Comparison of ENCODE assay signal across 15 cellular contexts in the genomic region with DNA sequence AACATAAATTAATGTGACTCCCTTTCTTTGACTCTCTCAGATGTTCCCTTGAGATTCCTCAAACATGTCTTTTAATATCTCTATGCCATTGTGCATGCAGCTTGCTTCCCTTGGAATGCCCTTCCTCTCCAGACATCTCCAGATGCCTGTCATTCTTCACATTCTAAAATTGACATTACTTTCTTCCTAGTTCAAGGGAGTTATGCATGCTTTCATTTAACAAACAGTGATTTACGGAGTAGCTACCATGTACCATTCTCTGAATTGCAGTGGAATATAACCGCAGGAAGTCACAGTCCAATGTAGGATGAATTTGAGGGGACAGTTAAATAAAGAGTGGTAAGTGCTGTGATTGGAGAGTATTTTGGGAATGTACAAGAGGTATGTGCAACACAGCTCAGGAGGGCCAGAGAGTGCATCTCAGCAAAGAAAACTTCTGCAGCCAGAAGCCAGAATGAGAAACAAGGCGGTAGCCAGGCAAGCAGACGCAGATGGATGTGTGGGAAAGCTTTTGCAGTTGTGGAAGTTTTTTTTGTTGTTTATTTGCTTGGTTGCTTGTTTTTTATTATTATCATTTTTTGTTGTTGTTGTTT. TPM values are rescaled to one million over a fixed set of nuclear protein-coding genes. Genes with fewer than 3 reads are reported as not detected.
DNase-seq lines count a peak whose midpoint lies in the region; ATAC-seq and TF ChIP-seq lines count a peak whose summit lies in the region.
"Had no signal": no experiment of that assay in that cellular context is flagged by ENCODE, and none has a peak within 500 bp of the region (broad histone marks: within the 10 kb centered on the region; RNA-seq: fewer than 3 reads in every experiment).

No MANE protein-coding gene starts in this region.

- BruUV-seq in PC-3 (replicated peaks; lab: Mats Ljungman, UMichigan): no TSS peak

- no peak overlapping the region for H2BK5ac ChIP-seq in mesenchymal stem cell (ENCODE audit: low read depth, low read length, poor library complexity, severe bottlenecking)

- no peak overlapping the region for H2BK15ac ChIP-seq in mesenchymal stem cell (ENCODE audit: low read depth, poor library complexity, severe bottlenecking)

- no peaks in the 10 kb centered on the region for H3F3A ChIP-seq in PC-3 (ENCODE audit: low read length, unreplicated experiment)

- no peak overlapping the region for H4K91ac ChIP-seq in mesenchymal stem cell (ENCODE audit: low read length)

- CTCF ChIA-PET in PC-3 (lab: Charles Lee): interaction anchor here (0.8 kb wide), 1 partner anchor 95 kb away, joined by 4 read pairs; no protein-coding TSS in a partner anchor

- no peak for TF ChIP-seq CTCF in PC-3 (conservative IDR thresholded peaks at IDR 0.05; ENCODE audit: low read depth, low read length)

- H3K27me3 ChIP-seq in PC-3 (ENCODE audit: low read length) (no peaks in the 10 kb centered on the region), mesenchymal stem cell (ENCODE audit: control insufficient read depth in 1 of 2, insufficient read depth in 1 of 2, low read length in 2 of 2) (no peaks in the 10 kb centered on the region), SJCRH30 (no peaks in the 10 kb centered on the region)
- H3K27me3 ChIP-seq: tibial artery had no signal

- no peaks in the 10 kb centered on the region for H3K79me2 ChIP-seq in PC-3 (ENCODE audit: low read length)

- H3K4ac ChIP-seq in mesenchymal stem cell (ENCODE audit: low read depth in 1 of 2, low read length in 2 of 2): no peak overlapping the region

- no peak overlapping the region for H3K23ac ChIP-seq in mesenchymal stem cell (ENCODE audit: low read length in 2 of 2)

- H3K18ac ChIP-seq in mesenchymal stem cell (ENCODE audit: low read depth in 1 of 2, low read length in 2 of 2): no peak overlapping the region

- H2BK120ac ChIP-seq in mesenchymal stem cell (ENCODE audit: low read depth, low read length): no peak overlapping the region

- no peak overlapping the region for H2AFZ ChIP-seq in PC-3 (ENCODE audit: low read length)
- H2AFZ ChIP-seq in mesenchymal stem cell (ENCODE audit: low read depth, low read length): no peak overlapping the region

- peak overlapping the region; percentile 20 for H3K4me2 ChIP-seq in PC-3 (ENCODE audit: low read length)
- H3K4me2 ChIP-seq in mesenchymal stem cell (ENCODE audit: low read length, poor library complexity, severe bottlenecking): peak overlapping the region; percentile 31

- POLR2A ChIA-PET in PC-3 (lab: Charles Lee; ENCODE audit: unreplicated experiment): no interaction called here

- no peaks in the 10 kb centered on the region for H3K36me3 Mint-ChIP-seq in activated naive CD8-positive, alpha-beta T cell treated with anti-CD3 and anti-CD28 coated beads for 36 hours
- H3K36me3 Mint-ChIP-seq: activated naive CD4-positive, alpha-beta T cell treated with anti-CD3 and anti-CD28 coated beads, Interleukin-2, amount 50 U/mL, for 24 hours had no signal

- H4K20me1 ChIP-seq in PC-3 (ENCODE audit: low read length): no peaks in the 10 kb centered on the region

- DNase-seq in AG20443 (ENCODE audit: low spot score): peak; percentile 17
- no peak for DNase-seq in PC-3
- DNase-seq in dermis blood vessel endothelial cell: peak; percentile 54
- DNase-seq in mesenchymal stem cell: peak; percentile 50
- DNase-seq in activated naive CD8-positive, alpha-beta T cell treated with anti-CD3 and anti-CD28 coated beads for 36 hours: no peak
- DNase-seq in T-helper 1 cell: no peak
- DNase-seq in NCI-H1417 treated with DMSO at 0.1 percent for 48 hours (lab: John Stamatoyannopoulos, UW): no peak
- DNase-seq in SJCRH30: no peak
- DNase-seq: DMS153, midbrain, NCI-H1092, NCI-H2171 treated with DMSO at 0.1 percent for 48 hours, tibial artery had no signal

- no peak for ATAC-seq in PC-3

- peaks cover 33% of the 10 kb centered on the region for H3K27me3 Mint-ChIP-seq in activated naive CD8-positive, alpha-beta T cell treated with anti-CD3 and anti-CD28 coated beads for 36 hours

- WGBS in mesenchymal stem cell: 19% methylated on average over 4 of the region's 4 CpGs

- no peaks in the 10 kb centered on the region for H3K9me2 ChIP-seq in PC-3 (replicated peaks; ENCODE audit: low read length)

- no peak overlapping the region for H2BK12ac ChIP-seq in mesenchymal stem cell (ENCODE audit: low read length in 2 of 2)

- no peak overlapping the region for H2AK5ac ChIP-seq in mesenchymal stem cell (ENCODE audit: low read length, severe bottlenecking)

- H3K27ac ChIP-seq in PC-3 (ENCODE audit: low read length): no peak overlapping the region
- H3K27ac ChIP-seq in mesenchymal stem cell (ENCODE audit: low read length, poor library complexity, severe bottlenecking): peak overlapping the region; percentile 89
- no peak overlapping the region for H3K27ac ChIP-seq in SJCRH30
- H3K27ac ChIP-seq: tibial artery had no signal

- H3K4me1 Mint-ChIP-seq in activated naive CD8-positive, alpha-beta T cell treated with anti-CD3 and anti-CD28 coated beads for 36 hours: peaks cover 4% of the 10 kb centered on the region
- H3K4me1 Mint-ChIP-seq: activated naive CD4-positive, alpha-beta T cell treated with anti-CD3 and anti-CD28 coated beads, Interleukin-2, amount 50 U/mL, for 24 hours had no signal

- no peak overlapping the region for H4K8ac ChIP-seq in mesenchymal stem cell (ENCODE audit: low read length)

- H3K36me3 ChIP-seq in PC-3 (ENCODE audit: low read depth, low read length): no peaks in the 10 kb centered on the region
- no peaks in the 10 kb centered on the region for H3K36me3 ChIP-seq in mesenchymal stem cell (ENCODE audit: control insufficient read depth in 1 of 2, insufficient read depth in 2 of 2, low read depth in 1 of 2, low read length in 2 of 2)
- H3K36me3 ChIP-seq in SJCRH30: no peaks in the 10 kb centered on the region
- H3K36me3 ChIP-seq: tibial artery had no signal

- intact Hi-C loops in PC-3 (cut with micrococcal nuclease): loop anchor here (5.0 kb wide), 1 partner anchor 36 kb away; a partner anchor contains a TSS

- H3K9ac ChIP-seq in PC-3 (ENCODE audit: low read length) (no peak overlapping the region), mesenchymal stem cell (ENCODE audit: low read length) (peak overlapping the region; percentile 5)

- H3K4me3 Mint-ChIP-seq in activated naive CD8-positive, alpha-beta T cell treated with anti-CD3 and anti-CD28 coated beads for 36 hours: no peak overlapping the region
- H3K4me3 Mint-ChIP-seq: activated naive CD4-positive, alpha-beta T cell treated with anti-CD3 and anti-CD28 coated beads, Interleukin-2, amount 50 U/mL, for 24 hours had no signal

- no peak overlapping the region for H3K4me3 ChIP-seq in PC-3 (ENCODE audit: low read length)
- no peak overlapping the region for H3K4me3 ChIP-seq in mesenchymal stem cell (ENCODE audit: insufficient read depth in 1 of 2, low read depth in 1 of 2, low read length in 2 of 2)
- H3K4me3 ChIP-seq in SJCRH30: no peak overlapping the region
- H3K4me3 ChIP-seq: tibial artery had no signal

- H3K14ac ChIP-seq in mesenchymal stem cell (ENCODE audit: low read length in 2 of 2): no peak overlapping the region

- H3K4me1 ChIP-seq in PC-3 (ENCODE audit: insufficient read depth, low read length) (peaks cover 44% of the 10 kb centered on the region), mesenchymal stem cell (ENCODE audit: control insufficient read depth, insufficient read depth, low read depth, low read length) (peaks cover 6% of the 10 kb centered on the region), SJCRH30 (no peaks in the 10 kb centered on the region)
- H3K4me1 ChIP-seq: tibial artery had no signal

- H3K27ac Mint-ChIP-seq in activated naive CD8-positive, alpha-beta T cell treated with anti-CD3 and anti-CD28 coated beads for 36 hours: no peak overlapping the region
- H3K27ac Mint-ChIP-seq: activated naive CD4-positive, alpha-beta T cell treated with anti-CD3 and anti-CD28 coated beads, Interleukin-2, amount 50 U/mL, for 24 hours had no signal

- no peaks in the 10 kb centered on the region for H3K9me3 Mint-ChIP-seq in activated naive CD8-positive, alpha-beta T cell treated with anti-CD3 and anti-CD28 coated beads for 36 hours
- H3K9me3 Mint-ChIP-seq: activated naive CD4-positive, alpha-beta T cell treated with anti-CD3 and anti-CD28 coated beads, Interleukin-2, amount 50 U/mL, for 24 hours had no signal

- H3K9me3 ChIP-seq in PC-3 (ENCODE audit: low read length) (no peaks in the 10 kb centered on the region), mesenchymal stem cell (ENCODE audit: control insufficient read depth, low read length) (no peaks in the 10 kb centered on the region), SJCRH30 (replicated peaks) (no peaks in the 10 kb centered on the region)
- H3K9me3 ChIP-seq: tibial artery had no signal

- H3K79me1 ChIP-seq in mesenchymal stem cell (replicated peaks; ENCODE audit: low read length, poor library complexity, severe bottlenecking): no peaks in the 10 kb centered on the region

RNA-seq across cellular contexts. Expression of a gene that starts 18.7 kb away (rescaled TPM):
- total RNA-seq in PC-3 (2014; rRNA removed): 0.07 and 0.69 TPM in 2 replicates
- 5.0 and 7.3 TPM in 2 replicates for total RNA-seq in dermis blood vessel endothelial cell
- 0.44 TPM for polyA plus RNA-seq in mesenchymal stem cell (2013, experiment 1 of 2)
- polyA plus RNA-seq in mesenchymal stem cell (2013, experiment 2 of 2): 0.47 TPM
- total RNA-seq in activated naive CD8-positive, alpha-beta T cell treated with anti-CD3 and anti-CD28 coated beads for 36 hours: not detected
- not detected in 2 replicates for total RNA-seq in SJCRH30 (2014; rRNA removed; shearing (Covaris generic))
- total RNA-seq: posterior vena cava had no signal

RNA-seq across cellular contexts. Expression of a gene that starts 36.2 kb away (rescaled TPM):
- total RNA-seq in PC-3 (2014; rRNA removed) (6.5 and 7.3 TPM in 2 replicates), dermis blood vessel endothelial cell (650 and 1,055 TPM in 2 replicates)
- polyA plus RNA-seq in mesenchymal stem cell (2013, experiment 1 of 2): 183 TPM
- 181 TPM for polyA plus RNA-seq in mesenchymal stem cell (2013, experiment 2 of 2)
- not detected for total RNA-seq in activated naive CD8-positive, alpha-beta T cell treated with anti-CD3 and anti-CD28 coated beads for 36 hours
- not detected in 2 replicates for total RNA-seq in SJCRH30 (2014; rRNA removed; shearing (Covaris generic))

RNA-seq across cellular contexts. Expression of a gene that starts 37.0 kb away (rescaled TPM):
- total RNA-seq in PC-3 (2014; rRNA removed) (not detected in 2 replicates), dermis blood vessel endothelial cell (not detected in 2 replicates)
- 0.03 TPM for polyA plus RNA-seq in mesenchymal stem cell (2013, experiment 1 of 2)
- polyA plus RNA-seq in mesenchymal stem cell (2013, experiment 2 of 2): 0.01 TPM
- total RNA-seq in activated naive CD8-positive, alpha-beta T cell treated with anti-CD3 and anti-CD28 coated beads for 36 hours: under 1 TPM in 1 of 2 experiments, not detected in 1; 0.14 TPM
- total RNA-seq in SJCRH30 (2014; rRNA removed; shearing (Covaris generic)): not detected in 2 replicates

RNA-seq across cellular contexts. Expression of a gene that starts 56.2 kb away (rescaled TPM):
- total RNA-seq in PC-3 (2014; rRNA removed) (not detected in 2 replicates), dermis blood vessel endothelial cell (not detected in 2 replicates)
- not detected for polyA plus RNA-seq in mesenchymal stem cell (2013, experiment 1 of 2)
- not detected for polyA plus RNA-seq in mesenchymal stem cell (2013, experiment 2 of 2)
- total RNA-seq in activated naive CD8-positive, alpha-beta T cell treated with anti-CD3 and anti-CD28 coated beads for 36 hours: not detected
- not detected in 2 replicates for total RNA-seq in SJCRH30 (2014; rRNA removed; shearing (Covaris generic))

Comparison
In these comparisons a context has a peak if more than half of its experiments do, and no peak if none do; other contexts are left out.
1. DNase-seq: peak in AG20443 (single experiment), dermis blood vessel endothelial cell (single experiment) and mesenchymal stem cell (single experiment); none in PC-3 (single experiment), activated naive CD8-positive, alpha-beta T cell treated with anti-CD3 and anti-CD28 coated beads for 36 hours (single experiment), T-helper 1 cell (0 of 5), NCI-H1417 treated with DMSO at 0.1 percent for 48 hours (single experiment) and SJCRH30 (0 of 2).
2. RNA of a gene that starts 36.2 kb away (total RNA-seq): 650 to 1,055 TPM in dermis blood vessel endothelial cell; 6.5 to 7.3 TPM in PC-3, not detected in activated naive CD8-positive, alpha-beta T cell treated with anti-CD3 and anti-CD28 coated beads for 36 hours and not detected in SJCRH30; every median in the first group is over 10 times any median in the second.